In the genomic region with DNA sequence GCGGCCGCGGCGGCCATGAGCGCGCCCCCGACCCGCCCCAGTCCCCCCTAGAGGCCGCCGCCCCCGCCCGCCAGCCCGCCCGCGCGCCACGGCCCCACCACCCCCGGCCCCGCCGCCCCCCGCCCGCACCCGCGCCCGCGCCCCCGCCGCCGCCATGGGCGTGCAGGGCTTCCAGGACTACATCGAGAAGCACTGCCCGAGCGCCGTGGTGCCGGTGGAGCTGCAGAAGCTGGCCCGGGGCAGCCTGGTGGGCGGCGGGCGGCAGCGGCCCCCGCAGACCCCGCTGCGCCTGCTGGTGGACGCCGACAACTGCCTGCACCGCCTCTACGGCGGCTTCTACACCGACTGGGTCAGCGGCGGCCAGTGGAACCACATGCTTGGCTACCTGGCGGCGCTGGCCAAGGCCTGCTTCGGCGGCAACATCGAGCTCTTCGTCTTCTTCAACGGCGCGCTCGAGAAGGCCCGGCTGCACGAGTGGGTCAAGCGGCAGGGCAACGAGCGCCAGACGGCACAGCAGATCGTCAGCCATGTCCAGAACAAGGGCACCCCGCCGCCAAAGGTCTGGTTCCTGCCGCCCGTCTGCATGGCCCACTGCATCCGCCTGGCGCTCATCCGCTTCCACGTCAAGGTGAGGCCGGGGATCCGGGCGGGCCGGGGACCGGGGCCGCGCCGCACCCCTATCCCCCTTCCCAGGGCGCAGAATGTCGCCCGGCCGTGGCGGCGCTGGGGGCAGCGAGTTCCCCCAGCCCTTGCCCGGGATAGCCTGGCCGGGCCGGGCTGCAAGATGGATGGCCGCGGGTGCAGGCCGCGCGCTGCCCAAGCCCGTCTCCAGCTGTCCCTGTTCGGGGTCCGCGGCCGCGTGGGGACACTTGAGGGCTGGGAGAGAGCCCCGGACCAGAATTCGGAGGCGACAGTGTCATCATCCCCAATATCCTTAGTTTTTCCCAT, we compare ENCODE assay signal across 8 cellular contexts. TPM values are rescaled to one million over a fixed set of nuclear protein-coding genes. Genes with fewer than 3 reads are reported as not detected.
DNase-seq lines count a peak whose midpoint lies in the region; ATAC-seq and TF ChIP-seq lines count a peak whose summit lies in the region.

No MANE protein-coding gene starts in this region.

- DNase-seq in ELF-1 (ENCODE audit: low read depth, low spot score) (peak; percentile 66), SK-N-DZ (ENCODE audit: low spot score) (peak; percentile 38), heart right ventricle (peak; percentile 42 to 57), prostate gland (ENCODE audit: low spot score) (peak; percentile 26), T1000 (lab: John Stamatoyannopoulos, UW) (no peak), DMS153 (lab: John Stamatoyannopoulos, UW) (no peak)
- peak; percentile 17 for DNase-seq in activated naive CD8-positive, alpha-beta T cell treated with anti-CD3 and anti-CD28 coated beads, Interleukin-2, amount 50 U/mL, for 16 hours (ENCODE audit: low read depth, low spot score)

- intact Hi-C loops in heart right ventricle (cut with DNase I) (loop anchor here in 8 of 10 donors (2.0 to 10.0 kb wide), 10 partner anchors 50 to 355 kb away; a partner anchor contains a TSS), prostate gland (cut with DNase I) (loop anchor here (2.0 to 10.0 kb wide), 2 partner anchors 115 to 317 kb away; a partner anchor contains a TSS)

- H3K4me1 ChIP-seq in heart right ventricle, result peaks cover 6 to 59% (median 47%) of the 10 kb centered on the region in 9 donors
- peaks cover 18% of the 10 kb centered on the region for H3K4me1 ChIP-seq in prostate gland (replicated peaks)

- TF ChIP-seq POLR2A in prostate gland (IDR thresholded peaks at IDR 0.05), result no peak

- WGBS in heart right ventricle, 2 donors, result 0 to 1% methylated on average over 81 to 102 of the region's 108 CpGs
- WGBS in prostate gland, result 0% methylated on average over 34 of the region's 108 CpGs

- TF ChIP-seq CTCF in heart right ventricle (IDR thresholded peaks at IDR 0.05) (peak in 3 of 9 donors; percentile 17 to 30 (median 29)), prostate gland (IDR thresholded peaks at IDR 0.05) (peak in 2 of 4 experiments; percentile 37 to 46)

- H3K27ac ChIP-seq in heart right ventricle, result peak overlapping the region; percentile 87 to 99 (median 96)
- peak overlapping the region; percentile 91 to 95 for H3K27ac ChIP-seq in prostate gland

- H3K4me3 ChIP-seq in heart right ventricle (peak overlapping the region; percentile 74 to 99 (median 90)), prostate gland (peak overlapping the region; percentile 79 to 84)

- peak; percentile 13 for ATAC-seq in HG02759 (IDR thresholded peaks at IDR 0.05; ENCODE audit: unreplicated experiment)
- peak; percentile 14 to 63 (median 18) for ATAC-seq in heart right ventricle

- H3K36me3 ChIP-seq in heart right ventricle (peaks cover 0 to 32% (median 18%) of the 10 kb centered on the region in 9 donors), prostate gland (peaks cover 0 to 2% of the 10 kb centered on the region in 2 donors)

- H3K27me3 ChIP-seq in heart right ventricle, result no peaks in the 10 kb centered on the region
- H3K27me3 ChIP-seq in prostate gland (replicated peaks; ENCODE audit: insufficient read depth), result no peaks in the 10 kb centered on the region

- H3K9me3 ChIP-seq in heart right ventricle (no peaks in the 10 kb centered on the region), prostate gland (no peaks in the 10 kb centered on the region)

RNA-seq across cellular contexts. Expression of a gene that starts 0.6 kb away (rescaled TPM):
- 12.4 and 14.0 TPM in 2 replicates for polyA plus RNA-seq in SK-N-DZ (2014; cell fraction: cytosol; rRNA removed)
- 13.4 and 29.0 TPM in 2 replicates for polyA plus RNA-seq in SK-N-DZ (2014; cell fraction: nucleus; rRNA removed)
- total RNA-seq in heart right ventricle (100 to 1,000 TPM in 7 of 10 donors, 10 to 100 TPM in 3; 90.6 to 126 (median 106) TPM), prostate gland (10 to 100 TPM; 86.3 to 90.6 TPM)
- 10 to 100 TPM; 42.2 to 47.7 TPM for polyA plus RNA-seq in heart right ventricle

RNA-seq across cellular contexts. Expression of a gene that starts 1.3 kb away (rescaled TPM):
- 27.2 and 31.6 TPM in 2 replicates for polyA plus RNA-seq in SK-N-DZ (2014; cell fraction: cytosol; rRNA removed)
- 15.8 and 20.8 TPM in 2 replicates for polyA plus RNA-seq in SK-N-DZ (2014; cell fraction: nucleus; rRNA removed)
- 10 to 100 TPM; 28.8 to 39.9 (median 33.2) TPM for total RNA-seq in heart right ventricle
- 10 to 100 TPM; 21.1 to 26.5 TPM for polyA plus RNA-seq in heart right ventricle
- 10 to 100 TPM; 60.7 to 83.8 TPM for total RNA-seq in prostate gland

Comparison
In these comparisons a context has a peak if more than half of its experiments do, and no peak if none do; other contexts are left out.
1. DNase-seq: peak in ELF-1 (single experiment), SK-N-DZ (single experiment), activated naive CD8-positive, alpha-beta T cell treated with anti-CD3 and anti-CD28 coated beads, Interleukin-2, amount 50 U/mL, for 16 hours (single experiment), heart right ventricle (2 of 2) and prostate gland (single experiment); none in T1000 (single experiment) and DMS153 (single experiment).